In the genomic region with DNA sequence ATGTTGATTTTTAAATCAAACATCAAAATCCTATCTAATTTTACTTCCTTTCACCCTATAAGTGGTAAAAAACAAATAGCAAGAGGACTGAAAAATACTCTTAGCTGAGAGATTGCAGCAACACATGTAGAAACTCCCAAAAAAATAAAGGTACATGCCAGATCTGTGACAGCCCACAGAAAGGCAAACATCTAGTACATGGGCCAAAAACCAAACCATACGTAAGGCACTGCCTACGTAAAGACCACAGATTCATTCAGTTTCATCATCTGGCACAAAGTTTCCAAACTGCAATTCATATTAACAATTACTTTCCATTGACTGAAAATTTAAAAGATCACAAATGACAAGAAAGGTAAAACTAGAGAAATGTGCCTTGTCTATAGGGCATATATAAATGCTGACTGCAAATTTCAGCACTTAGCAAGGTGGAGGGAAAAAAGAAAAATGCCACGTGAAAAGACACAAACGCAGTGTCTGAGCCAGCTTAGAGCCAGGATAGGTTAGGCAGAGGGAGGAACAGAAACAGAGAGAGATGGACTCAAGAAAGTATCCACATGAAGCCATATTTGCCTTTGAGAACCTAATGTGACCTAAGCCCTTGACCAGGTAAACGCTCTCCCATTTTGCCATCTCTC, we compare ENCODE assay signal across 20 cellular contexts.
DNase-seq lines count a peak whose midpoint lies in the region; ATAC-seq and TF ChIP-seq lines count a peak whose summit lies in the region.
"Had no signal": no experiment of that assay in that cellular context is flagged by ENCODE, and none has a peak within 500 bp of the region (broad histone marks: within the 10 kb centered on the region; RNA-seq: fewer than 3 reads in every experiment).

No MANE protein-coding gene starts in this region.

- CTCF ChIA-PET in HEK293T (lab: Yijun Ruan, JAX) = no interaction called here
- CTCF ChIA-PET in RWPE1 (lab: Yijun Ruan, JAX) = no interaction called here

- TF ChIP-seq CTCF in fibroblast of the aortic adventitia (IDR thresholded peaks at IDR 0.05; ENCODE audit: insufficient read depth, low read length) = no peak
- TF ChIP-seq CTCF in RWPE1 (conservative IDR thresholded peaks at IDR 0.05; ENCODE audit: low read depth) = no peak

- peaks cover 10% of the 10 kb centered on the region for H3K36me3 Mint-ChIP-seq in activated T-cell treated with anti-CD3 and anti-CD28 coated beads, Interleukin-2, amount 50 U/mL, for 4 hours (ENCODE audit: insufficient read depth)

- POLR2A ChIA-PET in HEK293T (lab: Yijun Ruan, JAX) (no interaction called here), RWPE1 (lab: Yijun Ruan, JAX; ENCODE audit: low non-redundant PET) (no interaction called here)

- H3K4me3 ChIP-seq in adipocyte (ENCODE audit: low read length) (no peak overlapping the region), fibroblast of the aortic adventitia (ENCODE audit: low read depth, low read length) (no peak overlapping the region)
- H3K4me3 ChIP-seq: BLaER1, skin epidermis, testis had no signal

- H3K36me3 ChIP-seq in adipocyte (ENCODE audit: control insufficient read depth, insufficient read depth, low read length, severe bottlenecking) = peaks cover 5% of the 10 kb centered on the region
- H3K36me3 ChIP-seq: BLaER1, neutrophil had no signal

- peak overlapping the region; percentile 64 to 98 for H3K27ac Mint-ChIP-seq in stimulated activated naive CD8-positive, alpha-beta T cell treated with anti-CD3 and anti-CD28 coated beads, Interleukin-15, amount 100 ng/mL, for 72 hours
- H3K27ac Mint-ChIP-seq: dendritic cell treated with granulocyte-macrophage colony-stimulating factor and Interleukin-4, amounts not matched to agents 40 ng/mL and 50 ng/mL, for 4 days had no signal

- H3K9ac ChIP-seq in adipocyte (ENCODE audit: low read length) = no peak overlapping the region
- H3K9ac ChIP-seq: BLaER1, SK-N-SH had no signal

- H3K9me3 Mint-ChIP-seq in activated T-cell treated with anti-CD3 and anti-CD28 coated beads, Interleukin-2, amount 50 U/mL, for 4 hours = no peaks in the 10 kb centered on the region
- no peaks in the 10 kb centered on the region for H3K9me3 Mint-ChIP-seq in stimulated activated naive CD8-positive, alpha-beta T cell treated with anti-CD3 and anti-CD28 coated beads, Interleukin-15, amount 100 ng/mL, for 72 hours
- H3K9me3 Mint-ChIP-seq: dendritic cell treated with granulocyte-macrophage colony-stimulating factor and Interleukin-4, amounts not matched to agents 40 ng/mL and 50 ng/mL, for 4 days had no signal

- H3K27me3 Mint-ChIP-seq in activated T-cell treated with anti-CD3 and anti-CD28 coated beads, Interleukin-2, amount 50 U/mL, for 4 hours (ENCODE audit: low read depth) = no peaks in the 10 kb centered on the region
- H3K27me3 Mint-ChIP-seq in stimulated activated naive CD8-positive, alpha-beta T cell treated with anti-CD3 and anti-CD28 coated beads, Interleukin-15, amount 100 ng/mL, for 72 hours = no peaks in the 10 kb centered on the region
- H3K27me3 Mint-ChIP-seq: dendritic cell treated with granulocyte-macrophage colony-stimulating factor and Interleukin-4, amounts not matched to agents 40 ng/mL and 50 ng/mL, for 4 days had no signal

- H3K27ac ChIP-seq in RWPE1 = no peak overlapping the region
- H3K27ac ChIP-seq: BLaER1, neutrophil had no signal

- no peak overlapping the region for H3K4me3 Mint-ChIP-seq in activated T-cell treated with anti-CD3 and anti-CD28 coated beads, Interleukin-2, amount 50 U/mL, for 4 hours
- H3K4me3 Mint-ChIP-seq in stimulated activated naive CD8-positive, alpha-beta T cell treated with anti-CD3 and anti-CD28 coated beads, Interleukin-15, amount 100 ng/mL, for 72 hours = peak overlapping the region in 1 of 2 donors; percentile 69
- H3K4me3 Mint-ChIP-seq: dendritic cell treated with granulocyte-macrophage colony-stimulating factor and Interleukin-4, amounts not matched to agents 40 ng/mL and 50 ng/mL, for 4 days had no signal

- H3K9me3 ChIP-seq in adipocyte (ENCODE audit: control insufficient read depth, low read length) = no peaks in the 10 kb centered on the region
- H3K9me3 ChIP-seq: BLaER1, neutrophil, SK-N-SH, testis had no signal

- no peaks in the 10 kb centered on the region for H3K27me3 ChIP-seq in adipocyte (replicated peaks; ENCODE audit: control insufficient read depth, insufficient read depth, low read length)
- H3K27me3 ChIP-seq: BLaER1, neutrophil, testis had no signal

- no peak for DNase-seq in activated T-cell treated with anti-CD3 and anti-CD28 coated beads, Interleukin-2, amount 50 U/mL, for 4 hours
- no peak for DNase-seq in activated T-cell treated with anti-CD3 and anti-CD28 coated beads for 4 hours
- DNase-seq in adipocyte (ENCODE audit: low read depth) = peak; percentile 45
- peak; percentile 35 for DNase-seq in fibroblast of the aortic adventitia (ENCODE audit: low read depth)
- DNase-seq in stimulated activated naive CD8-positive, alpha-beta T cell treated with anti-CD3 and anti-CD28 coated beads, Interleukin-15, amount 100 ng/mL, for 72 hours = no peak
- DNase-seq in NCI-H2107 (lab: John Stamatoyannopoulos, UW) = no peak
- DNase-seq in HEK293T (ENCODE audit: extremely low spot score) = no peak
- DNase-seq in RWPE1 (ENCODE audit: low spot score) = no peak
- DNase-seq: COR-L47; mammary epithelial cell; NCI-H2029 treated with DMSO at 0.1 percent for 48 hours; NCI-H345; NCI-H82; SK-N-SH; stimulated activated CD4-positive, alpha-beta T cell treated with anti-CD3 and anti-CD28 coated beads, Interleukin-1b, Interleukin-23, amount 100 ng/mL, for 48 hours; testis had no signal

- peak; percentile 37 to 43 for ATAC-seq in activated T-cell treated with anti-CD3 and anti-CD28 coated beads, Interleukin-2, amount 50 U/mL, for 4 hours
- ATAC-seq in stimulated activated naive CD8-positive, alpha-beta T cell treated with anti-CD3 and anti-CD28 coated beads, Interleukin-15, amount 100 ng/mL, for 72 hours = peak; percentile 75

- H3K4me1 Mint-ChIP-seq in activated T-cell treated with anti-CD3 and anti-CD28 coated beads, Interleukin-2, amount 50 U/mL, for 4 hours (ENCODE audit: low read depth) = peaks cover 34% of the 10 kb centered on the region
- peaks cover 43% of the 10 kb centered on the region for H3K4me1 Mint-ChIP-seq in stimulated activated naive CD8-positive, alpha-beta T cell treated with anti-CD3 and anti-CD28 coated beads, Interleukin-15, amount 100 ng/mL, for 72 hours

- H3K4me1 ChIP-seq in adipocyte (ENCODE audit: control insufficient read depth, insufficient read depth, low read length) = peaks cover 21% of the 10 kb centered on the region

TF ChIP-seq in HEK293T, 16 proteins besides CTCF, POLR2A, EP300 and RAD21:
- no peak for TF ChIP-seq LEF1 (IDR thresholded peaks at IDR 0.05; ENCODE audit: borderline replicate concordance)
- no peak for TF ChIP-seq SUZ12 (IDR thresholded peaks at IDR 0.05)
- no peak for TF ChIP-seq BHLHE40 (IDR thresholded peaks at IDR 0.05; ENCODE audit: borderline replicate concordance)
- no peak for TF ChIP-seq NFRKB (IDR thresholded peaks at IDR 0.05)
- TF ChIP-seq L3MBTL2 (conservative IDR thresholded peaks at IDR 0.05) = no peak
- TF ChIP-seq, protein P1, sequence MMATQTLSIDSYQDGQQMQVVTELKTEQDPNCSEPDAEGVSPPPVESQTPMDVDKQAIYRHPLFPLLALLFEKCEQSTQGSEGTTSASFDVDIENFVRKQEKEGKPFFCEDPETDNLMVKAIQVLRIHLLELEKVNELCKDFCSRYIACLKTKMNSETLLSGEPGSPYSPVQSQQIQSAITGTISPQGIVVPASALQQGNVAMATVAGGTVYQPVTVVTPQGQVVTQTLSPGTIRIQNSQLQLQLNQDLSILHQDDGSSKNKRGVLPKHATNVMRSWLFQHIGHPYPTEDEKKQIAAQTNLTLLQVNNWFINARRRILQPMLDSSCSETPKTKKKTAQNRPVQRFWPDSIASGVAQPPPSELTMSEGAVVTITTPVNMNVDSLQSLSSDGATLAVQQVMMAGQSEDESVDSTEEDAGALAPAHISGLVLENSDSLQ (IDR thresholded peaks at IDR 0.05) = no peak
- no peak for TF ChIP-seq FOXM1 (IDR thresholded peaks at IDR 0.05; ENCODE audit: borderline replicate concordance)
- no peak for TF ChIP-seq ZNF384 (IDR thresholded peaks at IDR 0.05)
- TF ChIP-seq FOXA1 (IDR thresholded peaks at IDR 0.05) = no peak

Comparison
In these comparisons a context has a peak if more than half of its experiments do, and no peak if none do; other contexts are left out.
1. DNase-seq: peak in adipocyte (single experiment) and fibroblast of the aortic adventitia (single experiment); none in activated T-cell treated with anti-CD3 and anti-CD28 coated beads, Interleukin-2, amount 50 U/mL, for 4 hours (single experiment), activated T-cell treated with anti-CD3 and anti-CD28 coated beads for 4 hours (single experiment), stimulated activated naive CD8-positive, alpha-beta T cell treated with anti-CD3 and anti-CD28 coated beads, Interleukin-15, amount 100 ng/mL, for 72 hours (0 of 2), NCI-H2107 (single experiment), HEK293T (single experiment) and RWPE1 (single experiment).